16 cellular contexts compared by ENCODE assay signal in genomic region chr17:73592079-73592415, GRCh38. TPM values are rescaled to one million over a fixed set of nuclear protein-coding genes. Genes with fewer than 3 reads are reported as not detected.
DNase-seq lines count a peak whose midpoint lies in the region; ATAC-seq and TF ChIP-seq lines count a peak whose summit lies in the region.
"Had no signal": no experiment of that assay in that cellular context is flagged by ENCODE, and none has a peak within 500 bp of the region (broad histone marks: within the 10 kb centered on the region; RNA-seq: fewer than 3 reads in every experiment).

No MANE protein-coding gene starts in this region.

- ATAC-seq in GM18502 (IDR thresholded peaks at IDR 0.05; ENCODE audit: poor library complexity, unreplicated experiment) (peak; percentile 11), omental fat pad (ENCODE audit: low FRiP score) (no peak)
- ATAC-seq in effector memory CD8-positive, alpha-beta T cell (replicated peaks) = peak; percentile 2
- ATAC-seq: GM23338, HepG2 had no signal

- CTCF ChIA-PET in MCF 10A (lab: Yijun Ruan, JAX) = no interaction called here

- H3K27me3 Mint-ChIP-seq in T-helper 1 cell treated with Interleukin-12 subunit alpha and Interleukin-12 subunit beta and Interleukin-4 antibody, amounts not matched to agents 30 μg/mL and 1 μg/mL, for 36 hours (ENCODE audit: low read depth) = no peaks in the 10 kb centered on the region
- peaks cover 0 to 6% of the 10 kb centered on the region in 2 donors for H3K27me3 Mint-ChIP-seq in effector memory CD8-positive, alpha-beta T cell
- H3K27me3 Mint-ChIP-seq in MCF 10A (ENCODE audit: insufficient read depth, unreplicated experiment) (peaks cover 11% of the 10 kb centered on the region), osteocyte (ENCODE audit: unreplicated experiment) (peaks cover 3% of the 10 kb centered on the region)

- peak overlapping the region; percentile 89 for H3K27ac ChIP-seq in SU-DHL-6 (ENCODE audit: low read depth, low read length)
- H3K27ac ChIP-seq: 22Rv1, brain microvascular endothelial cell, neutrophil, right lobe of liver had no signal

- no TSS peak for BruUV-seq in MCF 10A (replicated peaks; lab: Mats Ljungman, UMichigan)

- no peak overlapping the region for H2AFZ ChIP-seq in SU-DHL-6 (ENCODE audit: low read depth, low read length, severe bottlenecking)
- H2AFZ ChIP-seq: GM23338 had no signal

- H3K27me3 ChIP-seq in SU-DHL-6 (ENCODE audit: low read length) = no peaks in the 10 kb centered on the region
- H3K27me3 ChIP-seq: brain microvascular endothelial cell, right lobe of liver had no signal

- no peaks in the 10 kb centered on the region for H4K20me1 ChIP-seq in SU-DHL-6 (ENCODE audit: low read depth, low read length)

- H3K36me3 Mint-ChIP-seq in T-helper 1 cell treated with Interleukin-12 subunit alpha and Interleukin-12 subunit beta and Interleukin-4 antibody, amounts not matched to agents 30 μg/mL and 1 μg/mL, for 36 hours (ENCODE audit: low read depth) = peaks cover 1% of the 10 kb centered on the region
- H3K36me3 Mint-ChIP-seq in effector memory CD8-positive, alpha-beta T cell (ENCODE audit: insufficient read depth) = no peaks in the 10 kb centered on the region
- no peaks in the 10 kb centered on the region for H3K36me3 Mint-ChIP-seq in MCF 10A (ENCODE audit: insufficient read depth, unreplicated experiment)
- no peaks in the 10 kb centered on the region for H3K36me3 Mint-ChIP-seq in osteocyte (ENCODE audit: unreplicated experiment)

- DNase-seq in T-helper 1 cell = no peak
- no peak for DNase-seq in effector memory CD8-positive, alpha-beta T cell
- no peak for DNase-seq in MCF 10A (ENCODE audit: unreplicated experiment)
- DNase-seq in omental fat pad (ENCODE audit: low spot score) = no peak
- no peak for DNase-seq in osteocyte (ENCODE audit: extremely low spot score, unreplicated experiment)
- DNase-seq: brain microvascular endothelial cell, COR-L47, right lobe of liver had no signal

- peaks cover 54% of the 10 kb centered on the region for H3K4me1 Mint-ChIP-seq in T-helper 1 cell treated with Interleukin-12 subunit alpha and Interleukin-12 subunit beta and Interleukin-4 antibody, amounts not matched to agents 30 μg/mL and 1 μg/mL, for 36 hours (ENCODE audit: low read depth)
- H3K4me1 Mint-ChIP-seq in effector memory CD8-positive, alpha-beta T cell (ENCODE audit: low read depth in 2 of 2) = peaks cover 23 to 25% of the 10 kb centered on the region in 2 donors
- H3K4me1 Mint-ChIP-seq in MCF 10A (ENCODE audit: insufficient read depth, unreplicated experiment) (peaks cover 5% of the 10 kb centered on the region), osteocyte (ENCODE audit: unreplicated experiment) (peaks cover 15% of the 10 kb centered on the region)

- POLR2A ChIA-PET in MCF 10A (lab: Yijun Ruan, JAX) = no interaction called here

- no peaks in the 10 kb centered on the region for H3F3A ChIP-seq in SU-DHL-6 (ENCODE audit: insufficient read depth)

- peak overlapping the region; percentile 87 for H3K27ac Mint-ChIP-seq in T-helper 1 cell treated with Interleukin-12 subunit alpha and Interleukin-12 subunit beta and Interleukin-4 antibody, amounts not matched to agents 30 μg/mL and 1 μg/mL, for 36 hours
- peak overlapping the region; percentile 68 to 79 for H3K27ac Mint-ChIP-seq in effector memory CD8-positive, alpha-beta T cell
- H3K27ac Mint-ChIP-seq in MCF 10A (ENCODE audit: low read depth, unreplicated experiment) (no peak overlapping the region), osteocyte (ENCODE audit: unreplicated experiment) (no peak overlapping the region)
- H3K27ac Mint-ChIP-seq: GM23338 had no signal

- no peaks in the 10 kb centered on the region for H3K9me3 ChIP-seq in SU-DHL-6 (ENCODE audit: insufficient read depth, low read length)
- H3K9me3 ChIP-seq: neutrophil, right lobe of liver had no signal

- no peaks in the 10 kb centered on the region for H3K9me3 Mint-ChIP-seq in T-helper 1 cell treated with Interleukin-12 subunit alpha and Interleukin-12 subunit beta and Interleukin-4 antibody, amounts not matched to agents 30 μg/mL and 1 μg/mL, for 36 hours
- no peaks in the 10 kb centered on the region for H3K9me3 Mint-ChIP-seq in effector memory CD8-positive, alpha-beta T cell
- H3K9me3 Mint-ChIP-seq in MCF 10A (ENCODE audit: unreplicated experiment) = no peaks in the 10 kb centered on the region
- H3K9me3 Mint-ChIP-seq in osteocyte (ENCODE audit: unreplicated experiment) = no peaks in the 10 kb centered on the region
- H3K9me3 Mint-ChIP-seq: GM23338 had no signal

- no peak for TF ChIP-seq CTCF in SU-DHL-6 (IDR thresholded peaks at IDR 0.05; ENCODE audit: insufficient read depth, low read length, poor library complexity, severe bottlenecking)
- TF ChIP-seq CTCF in MCF 10A (IDR thresholded peaks at IDR 0.05; ENCODE audit: unreplicated experiment) = no peak
- TF ChIP-seq CTCF in omental fat pad (IDR thresholded peaks at IDR 0.05) = no peak
- TF ChIP-seq CTCF in osteocyte (IDR thresholded peaks at IDR 0.05) = no peak

- peak overlapping the region; percentile 62 for H3K4me3 Mint-ChIP-seq in T-helper 1 cell treated with Interleukin-12 subunit alpha and Interleukin-12 subunit beta and Interleukin-4 antibody, amounts not matched to agents 30 μg/mL and 1 μg/mL, for 36 hours
- peak overlapping the region; percentile 73 to 79 for H3K4me3 Mint-ChIP-seq in effector memory CD8-positive, alpha-beta T cell
- H3K4me3 Mint-ChIP-seq in MCF 10A (ENCODE audit: unreplicated experiment) (no peak overlapping the region), osteocyte (ENCODE audit: unreplicated experiment) (no peak overlapping the region)
- H3K4me3 Mint-ChIP-seq: GM23338 had no signal

- no peak overlapping the region for H3K4me3 ChIP-seq in SU-DHL-6 (ENCODE audit: insufficient read depth, low read length, poor library complexity, severe bottlenecking)
- H3K4me3 ChIP-seq: GM23338, right lobe of liver had no signal

- no peaks in the 10 kb centered on the region for H3K36me3 ChIP-seq in SU-DHL-6 (ENCODE audit: low read length)
- H3K36me3 ChIP-seq: brain microvascular endothelial cell, neutrophil, right lobe of liver had no signal

- no peaks in the 10 kb centered on the region for H3K9me2 ChIP-seq in SU-DHL-6 (replicated peaks; ENCODE audit: insufficient read depth, low read length)

- H3K9ac ChIP-seq in SU-DHL-6 (ENCODE audit: low read length) = peak overlapping the region; percentile 15; the same call in 1 of the 2 replicates

- H3K79me2 ChIP-seq in SU-DHL-6 (ENCODE audit: insufficient read depth, low read length) = no peaks in the 10 kb centered on the region

- H3K4me2 ChIP-seq in SU-DHL-6 (ENCODE audit: low read depth, low read length, poor library complexity, severe bottlenecking) = peak overlapping the region; percentile 57
- H3K4me2 ChIP-seq: GM23338 had no signal

- intact Hi-C loops in MCF 10A (cut with micrococcal nuclease) = no loop called here

RNA-seq across cellular contexts. Expression of gene SDK2, which starts 52.2 kb away (rescaled TPM):
- not detected in 2 replicates for total RNA-seq in MCF 10A (2022)
- total RNA-seq in omental fat pad = 1 to 10 TPM in 1 of 4 donors, under 1 TPM in 3; 0.46 to 1.4 (median 0.64) TPM
- total RNA-seq in osteocyte = 16.5 and 19.4 TPM in 2 replicates
- total RNA-seq: HepG2, lung microvascular endothelial cell had no signal

Comparison
In these comparisons a context has a peak if more than half of its experiments do, and no peak if none do; other contexts are left out.
1. H3K27ac Mint-ChIP-seq: peak in T-helper 1 cell treated with Interleukin-12 subunit alpha and Interleukin-12 subunit beta and Interleukin-4 antibody, amounts not matched to agents 30 μg/mL and 1 μg/mL, for 36 hours (single experiment) and effector memory CD8-positive, alpha-beta T cell (2 of 2); none in MCF 10A (single experiment) and osteocyte (single experiment).
2. H3K4me3 Mint-ChIP-seq: peak in T-helper 1 cell treated with Interleukin-12 subunit alpha and Interleukin-12 subunit beta and Interleukin-4 antibody, amounts not matched to agents 30 μg/mL and 1 μg/mL, for 36 hours (single experiment) and effector memory CD8-positive, alpha-beta T cell (2 of 2); none in MCF 10A (single experiment) and osteocyte (single experiment).